Comparison of ENCODE assay signal across 34 cellular contexts in genomic region chr20:60358101-60358500, GRCh38.
"Had no signal": no experiment of that assay in that cellular context is flagged by ENCODE, and none has a peak within 500 bp of the region (broad histone marks: within the 10 kb centered on the region; RNA-seq: fewer than 3 reads in every experiment).

No MANE protein-coding gene starts in this region.

- H3K9me3 ChIP-seq: ascending aorta, Peyer's patch had no signal

- DNase-seq: activated CD4-positive, alpha-beta T cell treated with anti-CD3 and anti-CD28 coated beads, Interleukin-2, amount 10 ng/mL, durations not matched to agents 24 days and 14 days; activated CD4-positive, alpha-beta T cell treated with anti-CD3 and anti-CD28 coated beads, Interleukin-2, amount 50 U/mL, for 4 hours; activated CD8-positive, alpha-beta T cell treated with anti-CD3 and anti-CD28 coated beads for 36 hours; activated effector memory CD4-positive, alpha-beta T cell treated with anti-CD3 and anti-CD28 coated beads, Interleukin-2, amount 50 U/mL, for 16 hours; activated naive CD4-positive, alpha-beta T cell treated with Interleukin-2 at 50 U/mL for 16 hours; activated naive CD8-positive, alpha-beta T cell treated with anti-CD3 and anti-CD28 coated beads, Interleukin-2, amount 10 ng/mL, durations not matched to agents 7 days and 5 days; activated T-cell treated with anti-CD3 and anti-CD28 coated beads, Interleukin-2, amount 50 U/mL, for 1 hour; activated T-cell treated with anti-CD3 and anti-CD28 coated beads, Interleukin-2, amount 50 U/mL, for 72 hours; amygdala; NCI-H1048; NCI-H1105 treated with DMSO at 0.1 percent for 48 hours; NCI-H1436; NCI-H1694; NCI-H1930; NCI-H2081 treated with DMSO at 0.1 percent for 48 hours; NCI-H2171; NCI-H510A; NCI-H69; NCI-H82; NK-92 treated with Interleukin-12 subunit alpha and Interleukin-12 subunit beta, amount 100 ng/mL, for 24 hours; PC-3; Peyer's patch; RPMI8226; SIG-M5; SW 1271; T-helper 1 cell; T-helper 2 cell; T-helper 9 cell had no signal

- H3K27me3 Mint-ChIP-seq: activated CD4-positive, alpha-beta T cell treated with anti-CD3 and anti-CD28 coated beads, Interleukin-2, amount 10 ng/mL, durations not matched to agents 24 days and 14 days; activated CD8-positive, alpha-beta T cell treated with anti-CD3 and anti-CD28 coated beads for 36 hours; activated naive CD4-positive, alpha-beta T cell treated with anti-CD3 and anti-CD28 coated beads, Interleukin-2, amount 50 U/mL, for 24 hours; activated naive CD8-positive, alpha-beta T cell treated with anti-CD3 and anti-CD28 coated beads, Interleukin-2, amount 10 ng/mL, durations not matched to agents 7 days and 5 days; activated T-helper 17 cell treated with anti-CD3 and anti-CD28 coated beads, Interleukin-2, amount 50 U/mL, for 72 hours; central memory CD8-positive, alpha-beta T cell had no signal

- H3K4me1 Mint-ChIP-seq: activated naive CD4-positive, alpha-beta T cell treated with anti-CD3 and anti-CD28 coated beads, Interleukin-2, amount 50 U/mL, for 24 hours; activated naive CD8-positive, alpha-beta T cell treated with anti-CD3 and anti-CD28 coated beads, Interleukin-2, amount 10 ng/mL, durations not matched to agents 7 days and 5 days; activated T-helper 17 cell treated with anti-CD3 and anti-CD28 coated beads, Interleukin-2, amount 50 U/mL, for 72 hours; central memory CD8-positive, alpha-beta T cell had no signal

- H3K9me3 Mint-ChIP-seq: activated CD4-positive, alpha-beta T cell treated with anti-CD3 and anti-CD28 coated beads, Interleukin-2, amount 10 ng/mL, durations not matched to agents 24 days and 14 days; activated CD8-positive, alpha-beta T cell treated with anti-CD3 and anti-CD28 coated beads for 36 hours; activated naive CD4-positive, alpha-beta T cell treated with anti-CD3 and anti-CD28 coated beads, Interleukin-2, amount 50 U/mL, for 24 hours; activated naive CD8-positive, alpha-beta T cell treated with anti-CD3 and anti-CD28 coated beads, Interleukin-2, amount 10 ng/mL, durations not matched to agents 7 days and 5 days; activated T-cell treated with anti-CD3 and anti-CD28 coated beads, Interleukin-2, amount 50 U/mL, for 72 hours; activated T-helper 17 cell treated with anti-CD3 and anti-CD28 coated beads, Interleukin-2, amount 50 U/mL, for 72 hours; central memory CD8-positive, alpha-beta T cell had no signal

- H3K27ac ChIP-seq: ascending aorta, cardiac muscle cell, KMS-11, Peyer's patch had no signal

- H3K27me3 ChIP-seq: ascending aorta, cardiac muscle cell, Peyer's patch had no signal

- H3K27ac Mint-ChIP-seq: activated CD4-positive, alpha-beta T cell treated with anti-CD3 and anti-CD28 coated beads, Interleukin-2, amount 10 ng/mL, durations not matched to agents 24 days and 14 days; activated CD8-positive, alpha-beta T cell treated with anti-CD3 and anti-CD28 coated beads for 36 hours; activated naive CD4-positive, alpha-beta T cell treated with anti-CD3 and anti-CD28 coated beads, Interleukin-2, amount 50 U/mL, for 24 hours; activated naive CD8-positive, alpha-beta T cell treated with anti-CD3 and anti-CD28 coated beads, Interleukin-2, amount 10 ng/mL, durations not matched to agents 7 days and 5 days; activated T-cell treated with anti-CD3 and anti-CD28 coated beads, Interleukin-2, amount 50 U/mL, for 72 hours; activated T-helper 17 cell treated with anti-CD3 and anti-CD28 coated beads, Interleukin-2, amount 50 U/mL, for 72 hours had no signal

- H3K4me1 ChIP-seq: ascending aorta, Peyer's patch had no signal

- H3K36me3 Mint-ChIP-seq: activated naive CD4-positive, alpha-beta T cell treated with anti-CD3 and anti-CD28 coated beads, Interleukin-2, amount 50 U/mL, for 24 hours; activated naive CD8-positive, alpha-beta T cell treated with anti-CD3 and anti-CD28 coated beads, Interleukin-2, amount 10 ng/mL, durations not matched to agents 7 days and 5 days had no signal

- H3K4me3 Mint-ChIP-seq: activated CD4-positive, alpha-beta T cell treated with anti-CD3 and anti-CD28 coated beads, Interleukin-2, amount 10 ng/mL, durations not matched to agents 24 days and 14 days; activated CD8-positive, alpha-beta T cell treated with anti-CD3 and anti-CD28 coated beads for 36 hours; activated naive CD4-positive, alpha-beta T cell treated with anti-CD3 and anti-CD28 coated beads, Interleukin-2, amount 50 U/mL, for 24 hours; activated naive CD8-positive, alpha-beta T cell treated with anti-CD3 and anti-CD28 coated beads, Interleukin-2, amount 10 ng/mL, durations not matched to agents 7 days and 5 days; activated T-cell treated with anti-CD3 and anti-CD28 coated beads, Interleukin-2, amount 50 U/mL, for 72 hours; activated T-helper 17 cell treated with anti-CD3 and anti-CD28 coated beads, Interleukin-2, amount 50 U/mL, for 72 hours; central memory CD8-positive, alpha-beta T cell had no signal

- H3K9ac ChIP-seq: KMS-11 had no signal

- H3K4me3 ChIP-seq: ascending aorta, cardiac muscle cell, Peyer's patch had no signal

- H3K36me3 ChIP-seq: ascending aorta, cardiac muscle cell, Peyer's patch had no signal
